In genomic region chr11:122763108-122763507, GRCh38 we compare ENCODE assay signal across 27 cellular contexts.
"Had no signal": no experiment of that assay in that cellular context is flagged by ENCODE, and none has a peak within 500 bp of the region (broad histone marks: within the 10 kb centered on the region; RNA-seq: fewer than 3 reads in every experiment).

No MANE protein-coding gene starts in this region.

- H3K36me3 ChIP-seq: brain microvascular endothelial cell, gastrocnemius medialis, heart right ventricle had no signal

- DNase-seq: activated CD4-positive, alpha-beta T cell treated with anti-CD3 and anti-CD28 coated beads for 1 hour; activated CD4-positive, alpha-beta T cell treated with anti-CD3 and anti-CD28 coated beads for 4 hours; activated CD4-positive, alpha-beta T cell treated with anti-CD3 and anti-CD28 coated beads, Interleukin-2, amount 10 ng/mL, durations not matched to agents 7 days and 5 days; activated CD4-positive, alpha-beta T cell treated with anti-CD3 and anti-CD28 coated beads, Interleukin-2, amount 50 U/mL, for 4 hours; activated CD8-positive, alpha-beta memory T cell treated with anti-CD3 and anti-CD28 coated beads for 24 hours; activated CD8-positive, alpha-beta T cell treated with anti-CD3 and anti-CD28 coated beads for 36 hours; activated effector memory CD4-positive, alpha-beta T cell treated with Interleukin-2 at 50 U/mL for 16 hours; activated gamma-delta T cell treated with Interleukin-2 at 50 U/mL for 16 hours; activated naive CD4-positive, alpha-beta T cell treated with anti-CD3 and anti-CD28 coated beads, Interleukin-2, amount 50 U/mL, for 16 hours; activated naive CD4-positive, alpha-beta T cell treated with Interleukin-2 at 50 U/mL for 16 hours; activated T-cell treated with anti-CD3 and anti-CD28 coated beads, Interleukin-2, amount 50 U/mL, for 4 hours; amniotic stem cell; anterior cingulate cortex; brain microvascular endothelial cell; dorsolateral prefrontal cortex; effector memory CD4-positive, alpha-beta T cell; endodermal cell; foreskin keratinocyte; gastrocnemius medialis; heart right ventricle; T-helper 1 cell; T-helper 2 cell had no signal

- H3K4me3 ChIP-seq: coronary artery, dorsolateral prefrontal cortex, gastrocnemius medialis, heart right ventricle had no signal

- H3K27me3 ChIP-seq: brain microvascular endothelial cell, dorsolateral prefrontal cortex, foreskin keratinocyte, gastrocnemius medialis, heart right ventricle had no signal

- H3K4me1 Mint-ChIP-seq: activated T-helper 17 cell treated with anti-CD3 and anti-CD28 coated beads, Interleukin-2, amount 50 U/mL, for 72 hours; endodermal cell had no signal

- H3K36me3 Mint-ChIP-seq: activated naive CD8-positive, alpha-beta T cell had no signal

- H3K27ac ChIP-seq: brain microvascular endothelial cell, coronary artery, foreskin keratinocyte, gastrocnemius medialis, heart right ventricle had no signal

- H3K27ac Mint-ChIP-seq: activated CD4-positive, alpha-beta T cell treated with anti-CD3 and anti-CD28 coated beads, Interleukin-2, amount 10 ng/mL, durations not matched to agents 7 days and 5 days; activated CD8-positive, alpha-beta T cell treated with anti-CD3 and anti-CD28 coated beads for 36 hours; activated naive CD8-positive, alpha-beta T cell; activated T-helper 17 cell treated with anti-CD3 and anti-CD28 coated beads, Interleukin-2, amount 50 U/mL, for 72 hours; dendritic cell treated with granulocyte-macrophage colony-stimulating factor and Interleukin-4, amounts not matched to agents 40 ng/mL and 50 ng/mL, for 4 days; endodermal cell had no signal

- H3K4me1 ChIP-seq: gastrocnemius medialis had no signal

- H3K9me3 ChIP-seq: gastrocnemius medialis, heart right ventricle had no signal

- H3K9me3 Mint-ChIP-seq: activated CD4-positive, alpha-beta T cell treated with anti-CD3 and anti-CD28 coated beads, Interleukin-2, amount 10 ng/mL, durations not matched to agents 7 days and 5 days; activated CD8-positive, alpha-beta T cell treated with anti-CD3 and anti-CD28 coated beads for 36 hours; activated T-cell treated with anti-CD3 and anti-CD28 coated beads, Interleukin-2, amount 50 U/mL, for 4 hours; activated T-helper 17 cell treated with anti-CD3 and anti-CD28 coated beads, Interleukin-2, amount 50 U/mL, for 72 hours; central memory CD8-positive, alpha-beta T cell; dendritic cell treated with granulocyte-macrophage colony-stimulating factor and Interleukin-4, amounts not matched to agents 40 ng/mL and 50 ng/mL, for 4 days; endodermal cell had no signal

- H3K27me3 Mint-ChIP-seq: activated CD4-positive, alpha-beta T cell treated with anti-CD3 and anti-CD28 coated beads, Interleukin-2, amount 10 ng/mL, durations not matched to agents 7 days and 5 days; activated CD8-positive, alpha-beta T cell treated with anti-CD3 and anti-CD28 coated beads for 36 hours; activated naive CD8-positive, alpha-beta T cell; activated T-helper 17 cell treated with anti-CD3 and anti-CD28 coated beads, Interleukin-2, amount 50 U/mL, for 72 hours; central memory CD8-positive, alpha-beta T cell; dendritic cell treated with granulocyte-macrophage colony-stimulating factor and Interleukin-4, amounts not matched to agents 40 ng/mL and 50 ng/mL, for 4 days had no signal

- H3K4me3 Mint-ChIP-seq: activated CD4-positive, alpha-beta T cell treated with anti-CD3 and anti-CD28 coated beads, Interleukin-2, amount 10 ng/mL, durations not matched to agents 7 days and 5 days; activated CD8-positive, alpha-beta T cell treated with anti-CD3 and anti-CD28 coated beads for 36 hours; activated naive CD8-positive, alpha-beta T cell; activated T-cell treated with anti-CD3 and anti-CD28 coated beads, Interleukin-2, amount 50 U/mL, for 4 hours; activated T-helper 17 cell treated with anti-CD3 and anti-CD28 coated beads, Interleukin-2, amount 50 U/mL, for 72 hours; central memory CD8-positive, alpha-beta T cell; dendritic cell treated with granulocyte-macrophage colony-stimulating factor and Interleukin-4, amounts not matched to agents 40 ng/mL and 50 ng/mL, for 4 days; endodermal cell had no signal
